8 cellular contexts compared by ENCODE assay signal in genomic region chr17:751269-752001, GRCh38. TPM values are rescaled to one million over a fixed set of nuclear protein-coding genes. Genes with fewer than 3 reads are reported as not detected.
A peak's percentile ranks its signal among the peaks of the same experiment; 100 is the strongest.
DNase-seq lines count a peak whose midpoint lies in the region; ATAC-seq and TF ChIP-seq lines count a peak whose summit lies in the region.

No MANE protein-coding gene starts in this region.

- intact Hi-C loops in activated T-helper 2 cell treated with anti-CD3 and anti-CD28 coated beads, Interferon-gamma antibody, Interleukin-2, Interleukin-4, amounts not matched to agents 10 μg/mL and 5 μg/mL and 100 μg/mL, durations not matched to agents 14 hours and 24 hours and 36 hours (cut with micrococcal nuclease) = loop anchor here (1.0 to 5.0 kb wide), 3 partner anchors 31 to 339 kb away; partner anchors contain the start of genes GLOD4, MRM3 and VPS53

- peaks cover 16% of the 10 kb centered on the region; the same call in 1 of the 2 replicates for H3K9me3 ChIP-seq in NT2/D1 (ENCODE audit: insufficient read depth, low read length)

- H3K36me3 Mint-ChIP-seq in activated T-helper 2 cell treated with anti-CD3 and anti-CD28 coated beads, Interferon-gamma antibody, Interleukin-2, Interleukin-4, amounts not matched to agents 10 μg/mL and 5 μg/mL and 100 μg/mL, durations not matched to agents 14 hours and 24 hours and 36 hours (ENCODE audit: low read depth) = peaks cover 61% of the 10 kb centered on the region
- H3K36me3 Mint-ChIP-seq in osteocyte (ENCODE audit: unreplicated experiment) = peaks cover 18% of the 10 kb centered on the region

- TF ChIP-seq CTCF in foreskin fibroblast (IDR thresholded peaks at IDR 0.05; ENCODE audit: low read depth, low read length) (no peak), osteocyte (IDR thresholded peaks at IDR 0.05) (no peak)

- H3K4me3 Mint-ChIP-seq in activated T-helper 2 cell treated with anti-CD3 and anti-CD28 coated beads, Interferon-gamma antibody, Interleukin-2, Interleukin-4, amounts not matched to agents 10 μg/mL and 5 μg/mL and 100 μg/mL, durations not matched to agents 14 hours and 24 hours and 36 hours (ENCODE audit: low read depth) = peak overlapping the region; percentile 98
- H3K4me3 Mint-ChIP-seq in osteocyte (ENCODE audit: unreplicated experiment) = peak overlapping the region; percentile 92

- peaks cover 2% of the 10 kb centered on the region for H3K4me1 ChIP-seq in NT2/D1 (ENCODE audit: insufficient read depth, insufficient read length)

- H3K4me3 ChIP-seq in NT2/D1 (ENCODE audit: insufficient read length, low read depth) (peak overlapping the region; percentile 83), foreskin fibroblast (ENCODE audit: low read depth in 1 of 2, low read length in 2 of 2) (peak overlapping the region; percentile 73)

- peak overlapping the region; percentile 89 for H3K9ac ChIP-seq in NT2/D1 (ENCODE audit: insufficient read length, low read depth)

- peaks cover 10% of the 10 kb centered on the region for H3K9me3 Mint-ChIP-seq in activated T-helper 2 cell treated with anti-CD3 and anti-CD28 coated beads, Interferon-gamma antibody, Interleukin-2, Interleukin-4, amounts not matched to agents 10 μg/mL and 5 μg/mL and 100 μg/mL, durations not matched to agents 14 hours and 24 hours and 36 hours
- no peaks in the 10 kb centered on the region for H3K9me3 Mint-ChIP-seq in osteocyte (ENCODE audit: unreplicated experiment)

- no peaks in the 10 kb centered on the region for H3K27me3 Mint-ChIP-seq in activated T-helper 2 cell treated with anti-CD3 and anti-CD28 coated beads, Interferon-gamma antibody, Interleukin-2, Interleukin-4, amounts not matched to agents 10 μg/mL and 5 μg/mL and 100 μg/mL, durations not matched to agents 14 hours and 24 hours and 36 hours (ENCODE audit: low read depth)
- H3K27me3 Mint-ChIP-seq in osteocyte (ENCODE audit: unreplicated experiment) = no peaks in the 10 kb centered on the region

- H3K36me3 ChIP-seq in NT2/D1 (ENCODE audit: insufficient read depth, insufficient read length, low read length) = peaks cover 34% of the 10 kb centered on the region

- peak; percentile 26 for ATAC-seq in HG02870 (IDR thresholded peaks at IDR 0.05; ENCODE audit: unreplicated experiment)

- H3K4me1 Mint-ChIP-seq in activated T-helper 2 cell treated with anti-CD3 and anti-CD28 coated beads, Interferon-gamma antibody, Interleukin-2, Interleukin-4, amounts not matched to agents 10 μg/mL and 5 μg/mL and 100 μg/mL, durations not matched to agents 14 hours and 24 hours and 36 hours (ENCODE audit: low read depth) = peaks cover 26% of the 10 kb centered on the region
- H3K4me1 Mint-ChIP-seq in osteocyte (ENCODE audit: unreplicated experiment) = peaks cover 23% of the 10 kb centered on the region

- H3K27ac Mint-ChIP-seq in activated T-helper 2 cell treated with anti-CD3 and anti-CD28 coated beads, Interferon-gamma antibody, Interleukin-2, Interleukin-4, amounts not matched to agents 10 μg/mL and 5 μg/mL and 100 μg/mL, durations not matched to agents 14 hours and 24 hours and 36 hours = peak overlapping the region; percentile 91
- peak overlapping the region; percentile 88 for H3K27ac Mint-ChIP-seq in osteocyte (ENCODE audit: unreplicated experiment)

- no peaks in the 10 kb centered on the region for H3K27me3 ChIP-seq in NT2/D1 (ENCODE audit: insufficient read depth, insufficient read length)

- DNase-seq in NCI-H748 (lab: John Stamatoyannopoulos, UW; ENCODE audit: unreplicated experiment) (peak; percentile 59), NCI-H748 treated with DMSO at 0.1 percent for 48 hours (lab: John Stamatoyannopoulos, UW) (no peak), NT2/D1 (ENCODE audit: low read depth, low spot score) (no peak), foreskin fibroblast (peak; percentile 35 to 66), osteocyte (ENCODE audit: extremely low spot score, unreplicated experiment) (no peak), NCI-H226 (no peak)
- DNase-seq in activated T-helper 2 cell treated with anti-CD3 and anti-CD28 coated beads, Interferon-gamma antibody, Interleukin-2, Interleukin-4, amounts not matched to agents 10 μg/mL and 5 μg/mL and 100 μg/mL, durations not matched to agents 14 hours and 24 hours and 36 hours (ENCODE audit: low spot score) = peak; percentile 56

RNA-seq across cellular contexts. Expression of gene GEMIN4, which starts 0.6 kb away (rescaled TPM):
- total RNA-seq in activated T-helper 2 cell treated with anti-CD3 and anti-CD28 coated beads, Interferon-gamma antibody, Interleukin-2, Interleukin-4, amounts not matched to agents 10 μg/mL and 5 μg/mL and 100 μg/mL, durations not matched to agents 14 hours and 24 hours and 36 hours = 62.8 and 64.2 TPM in 2 replicates
- 17.0 and 19.3 TPM in 2 replicates for total RNA-seq in osteocyte

RNA-seq across cellular contexts. Expression of gene TLCD3A, which starts 19.0 kb away (rescaled TPM):
- total RNA-seq in activated T-helper 2 cell treated with anti-CD3 and anti-CD28 coated beads, Interferon-gamma antibody, Interleukin-2, Interleukin-4, amounts not matched to agents 10 μg/mL and 5 μg/mL and 100 μg/mL, durations not matched to agents 14 hours and 24 hours and 36 hours = 38.1 and 41.0 TPM in 2 replicates
- total RNA-seq in osteocyte = 23.7 and 27.3 TPM in 2 replicates

RNA-seq across cellular contexts. Expression of gene GLOD4, which starts 30.6 kb away (rescaled TPM):
- total RNA-seq in activated T-helper 2 cell treated with anti-CD3 and anti-CD28 coated beads, Interferon-gamma antibody, Interleukin-2, Interleukin-4, amounts not matched to agents 10 μg/mL and 5 μg/mL and 100 μg/mL, durations not matched to agents 14 hours and 24 hours and 36 hours = 84.8 and 98.0 TPM in 2 replicates
- total RNA-seq in osteocyte = 51.3 and 63.4 TPM in 2 replicates

RNA-seq across cellular contexts. Expression of gene MRM3, which starts 30.7 kb away (rescaled TPM):
- total RNA-seq in activated T-helper 2 cell treated with anti-CD3 and anti-CD28 coated beads, Interferon-gamma antibody, Interleukin-2, Interleukin-4, amounts not matched to agents 10 μg/mL and 5 μg/mL and 100 μg/mL, durations not matched to agents 14 hours and 24 hours and 36 hours = 28.4 and 29.3 TPM in 2 replicates
- 10.4 and 11.6 TPM in 2 replicates for total RNA-seq in osteocyte

RNA-seq across cellular contexts. Expression of gene VPS53, which starts 36.8 kb away (rescaled TPM):
- 84.9 and 86.1 TPM in 2 replicates for total RNA-seq in activated T-helper 2 cell treated with anti-CD3 and anti-CD28 coated beads, Interferon-gamma antibody, Interleukin-2, Interleukin-4, amounts not matched to agents 10 μg/mL and 5 μg/mL and 100 μg/mL, durations not matched to agents 14 hours and 24 hours and 36 hours
- total RNA-seq in osteocyte = 75.5 and 76.7 TPM in 2 replicates

Comparison
In these comparisons a context has a peak if more than half of its experiments do, and no peak if none do; other contexts are left out.
1. DNase-seq: peak in NCI-H748 (single experiment), activated T-helper 2 cell treated with anti-CD3 and anti-CD28 coated beads, Interferon-gamma antibody, Interleukin-2, Interleukin-4, amounts not matched to agents 10 μg/mL and 5 μg/mL and 100 μg/mL, durations not matched to agents 14 hours and 24 hours and 36 hours (single experiment) and foreskin fibroblast (2 of 2); none in NCI-H748 treated with DMSO at 0.1 percent for 48 hours (single experiment), NT2/D1 (single experiment), osteocyte (single experiment) and NCI-H226 (single experiment).